ENCODE assay signal across 1 cellular context in genomic region chr11:133936551-133936950, GRCh38.
TF ChIP-seq lines count a peak whose summit lies in the region.

No MANE protein-coding gene starts in this region.

TF ChIP-seq in HepG2, 621 proteins besides CTCF, POLR2A, EP300 and RAD21:
- no peak for TF ChIP-seq GATA4 (IDR thresholded peaks at IDR 0.05; ENCODE audit: borderline replicate concordance, low read depth)
- no peak for TF ChIP-seq ZNF619 (CRISPR knock-in tag; IDR thresholded peaks at IDR 0.05)
- no peak for TF ChIP-seq THAP8 (CRISPR knock-in tag; IDR thresholded peaks at IDR 0.05; ENCODE audit: borderline replicate concordance)
- TF ChIP-seq NCOA1 (CRISPR knock-in tag; IDR thresholded peaks at IDR 0.05), result no peak
- TF ChIP-seq ZNF468 (CRISPR knock-in tag; IDR thresholded peaks at IDR 0.05), result no peak
- TF ChIP-seq MED8 (CRISPR knock-in tag; IDR thresholded peaks at IDR 0.05; ENCODE audit: insufficient replicate concordance), result no peak
- TF ChIP-seq ZSCAN31 (CRISPR knock-in tag; IDR thresholded peaks at IDR 0.05; ENCODE audit: low read depth), result no peak
- no peak for TF ChIP-seq MEIS2 (CRISPR knock-in tag; IDR thresholded peaks at IDR 0.05)
- TF ChIP-seq ZNF367 (CRISPR knock-in tag; IDR thresholded peaks at IDR 0.05; ENCODE audit: borderline replicate concordance), result no peak
- no peak for TF ChIP-seq SP140L (CRISPR knock-in tag; IDR thresholded peaks at IDR 0.05; ENCODE audit: borderline replicate concordance)
- TF ChIP-seq, protein P1, sequence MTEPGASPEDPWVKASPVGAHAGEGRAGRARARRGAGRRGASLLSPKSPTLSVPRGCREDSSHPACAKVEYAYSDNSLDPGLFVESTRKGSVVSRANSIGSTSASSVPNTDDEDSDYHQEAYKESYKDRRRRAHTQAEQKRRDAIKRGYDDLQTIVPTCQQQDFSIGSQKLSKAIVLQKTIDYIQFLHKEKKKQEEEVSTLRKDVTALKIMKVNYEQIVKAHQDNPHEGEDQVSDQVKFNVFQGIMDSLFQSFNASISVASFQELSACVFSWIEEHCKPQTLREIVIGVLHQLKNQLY (CRISPR knock-in tag; IDR thresholded peaks at IDR 0.05), result no peak
- TF ChIP-seq, protein P2, sequence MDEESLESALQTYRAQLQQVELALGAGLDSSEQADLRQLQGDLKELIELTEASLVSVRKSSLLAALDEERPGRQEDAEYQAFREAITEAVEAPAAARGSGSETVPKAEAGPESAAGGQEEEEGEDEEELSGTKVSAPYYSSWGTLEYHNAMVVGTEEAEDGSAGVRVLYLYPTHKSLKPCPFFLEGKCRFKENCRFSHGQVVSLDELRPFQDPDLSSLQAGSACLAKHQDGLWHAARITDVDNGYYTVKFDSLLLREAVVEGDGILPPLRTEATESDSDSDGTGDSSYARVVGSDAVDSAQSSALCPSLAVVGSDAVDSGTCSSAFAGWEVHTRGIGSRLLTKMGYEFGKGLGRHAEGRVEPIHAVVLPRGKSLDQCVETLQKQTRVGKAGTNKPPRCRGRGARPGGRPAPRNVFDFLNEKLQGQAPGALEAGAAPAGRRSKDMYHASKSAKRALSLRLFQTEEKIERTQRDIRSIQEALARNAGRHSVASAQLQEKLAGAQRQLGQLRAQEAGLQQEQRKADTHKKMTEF (CRISPR knock-in tag; IDR thresholded peaks at IDR 0.05), result no peak
- no peak for TF ChIP-seq STAT6 (CRISPR knock-in tag; IDR thresholded peaks at IDR 0.05; ENCODE audit: borderline replicate concordance)
- TF ChIP-seq, protein P3, sequence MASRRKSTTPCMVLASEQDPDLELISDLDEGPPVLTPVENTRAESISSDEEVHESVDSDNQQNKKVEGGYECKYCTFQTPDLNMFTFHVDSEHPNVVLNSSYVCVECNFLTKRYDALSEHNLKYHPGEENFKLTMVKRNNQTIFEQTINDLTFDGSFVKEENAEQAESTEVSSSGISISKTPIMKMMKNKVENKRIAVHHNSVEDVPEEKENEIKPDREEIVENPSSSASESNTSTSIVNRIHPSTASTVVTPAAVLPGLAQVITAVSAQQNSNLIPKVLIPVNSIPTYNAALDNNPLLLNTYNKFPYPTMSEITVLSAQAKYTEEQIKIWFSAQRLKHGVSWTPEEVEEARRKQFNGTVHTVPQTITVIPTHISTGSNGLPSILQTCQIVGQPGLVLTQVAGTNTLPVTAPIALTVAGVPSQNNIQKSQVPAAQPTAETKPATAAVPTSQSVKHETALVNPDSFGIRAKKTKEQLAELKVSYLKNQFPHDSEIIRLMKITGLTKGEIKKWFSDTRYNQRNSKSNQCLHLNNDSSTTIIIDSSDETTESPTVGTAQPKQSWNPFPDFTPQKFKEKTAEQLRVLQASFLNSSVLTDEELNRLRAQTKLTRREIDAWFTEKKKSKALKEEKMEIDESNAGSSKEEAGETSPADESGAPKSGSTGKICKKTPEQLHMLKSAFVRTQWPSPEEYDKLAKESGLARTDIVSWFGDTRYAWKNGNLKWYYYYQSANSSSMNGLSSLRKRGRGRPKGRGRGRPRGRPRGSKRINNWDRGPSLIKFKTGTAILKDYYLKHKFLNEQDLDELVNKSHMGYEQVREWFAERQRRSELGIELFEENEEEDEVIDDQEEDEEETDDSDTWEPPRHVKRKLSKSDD (CRISPR knock-in tag; IDR thresholded peaks at IDR 0.05; ENCODE audit: low read depth), result no peak
- TF ChIP-seq ZNF678 (CRISPR knock-in tag; IDR thresholded peaks at IDR 0.05), result no peak
